ENCODE assay signal across 16 cellular contexts in the genomic region with DNA sequence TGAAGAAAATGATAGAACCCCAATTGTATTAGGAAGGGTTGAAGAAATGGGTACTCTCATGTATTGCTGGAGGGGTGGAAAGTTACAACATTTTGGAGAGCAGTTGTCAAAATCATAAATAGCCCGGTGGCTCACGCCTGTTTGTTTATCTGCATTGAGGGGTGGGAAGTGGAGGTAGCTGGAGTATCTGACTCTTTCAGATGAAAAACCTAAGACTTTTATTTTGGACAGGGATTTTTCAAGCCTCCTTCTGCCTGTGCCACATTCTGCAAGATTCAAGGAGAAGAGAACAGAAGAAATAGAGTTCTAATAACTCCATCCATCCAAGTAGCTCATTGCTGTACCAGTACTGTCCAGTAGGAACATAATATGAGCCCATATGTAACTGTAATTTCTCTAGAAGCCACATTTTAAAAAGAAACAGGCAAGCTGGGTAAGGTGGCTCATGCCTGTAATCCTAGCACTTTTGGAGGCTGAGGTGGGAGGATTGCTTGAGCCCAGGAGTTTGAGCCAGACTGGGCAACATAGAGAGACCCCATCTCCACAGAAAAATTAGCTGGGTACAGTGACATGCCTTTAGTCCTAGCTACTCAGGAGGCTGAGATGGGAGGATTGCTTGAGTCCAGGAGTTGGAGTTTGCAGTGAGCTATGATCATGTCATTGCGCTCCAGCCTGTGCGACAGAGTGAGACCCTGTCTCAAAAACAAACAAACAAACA. TPM values are rescaled to one million over a fixed set of nuclear protein-coding genes. Genes with fewer than 3 reads are reported as not detected.
DNase-seq lines count a peak whose midpoint lies in the region; ATAC-seq and TF ChIP-seq lines count a peak whose summit lies in the region.
"Had no signal": no experiment of that assay in that cellular context is flagged by ENCODE, and none has a peak within 500 bp of the region (broad histone marks: within the 10 kb centered on the region; RNA-seq: fewer than 3 reads in every experiment).

No MANE protein-coding gene starts in this region.

- no peak overlapping the region for H3K4me3 ChIP-seq in SK-N-SH (ENCODE audit: low read depth in 2 of 2, low read length in 1 of 2)
- no peak overlapping the region for H3K4me3 ChIP-seq in fibroblast of mammary gland (ENCODE audit: control insufficient read depth, low read depth, low read length)
- no peak overlapping the region for H3K4me3 ChIP-seq in upper lobe of right lung
- H3K4me3 ChIP-seq: gastrocnemius medialis, GM23248, psoas muscle had no signal

- H3F3A ChIP-seq in SK-N-SH (replicated peaks; ENCODE audit: insufficient read depth), result no peaks in the 10 kb centered on the region

- H4K20me1 ChIP-seq in SK-N-SH (ENCODE audit: insufficient read depth), result no peaks in the 10 kb centered on the region

- H2AFZ ChIP-seq in SK-N-SH (ENCODE audit: low read depth), result no peak overlapping the region
- H2AFZ ChIP-seq: GM23248 had no signal

- H3K9me2 ChIP-seq in SK-N-SH, result no peaks in the 10 kb centered on the region

- H3K27ac ChIP-seq in SK-N-SH (ENCODE audit: low read depth in 2 of 2, low read length in 1 of 2), result no peak overlapping the region
- no peak overlapping the region for H3K27ac ChIP-seq in upper lobe of right lung
- H3K27ac ChIP-seq: gastrocnemius medialis, GM23248, psoas muscle had no signal

- no peak overlapping the region for H3K4me3 Mint-ChIP-seq in stimulated activated naive CD8-positive, alpha-beta T cell treated with anti-CD3 and anti-CD28 coated beads, Interleukin-15, amount 100 ng/mL, for 72 hours
- H3K4me3 Mint-ChIP-seq in stimulated activated memory B cell treated with anti-CD40 and anti-IgM and Interleukin-4, amounts not matched to agents 10 μg/mL and 1 μg/mL and 100 μg/mL, for 72 hours, result no peak overlapping the region

- H3K4me2 ChIP-seq in SK-N-SH, result no peak overlapping the region

- TF ChIP-seq RAD21 in SK-N-SH (IDR thresholded peaks at IDR 0.05; ENCODE audit: low read length), result no peak

- 93% methylated on average over 4 of the region's 4 CpGs for WGBS in SK-N-SH (ENCODE audit: low lambda C conversion rate)

- no peaks in the 10 kb centered on the region for H3K79me2 ChIP-seq in SK-N-SH (ENCODE audit: insufficient read depth)

- POLR2A ChIA-PET in SK-N-SH (lab: Yijun Ruan, JAX), result no interaction called here

- TF ChIP-seq CTCF in SK-N-SH (IDR thresholded peaks at IDR 0.05), result peak; percentile 32; the same call in 1 of the 2 replicates
- peak; percentile 26 for TF ChIP-seq CTCF in fibroblast of mammary gland (conservative IDR thresholded peaks at IDR 0.05; ENCODE audit: control insufficient read depth, insufficient read depth, low read depth, low read length)
- peak; percentile 8 for TF ChIP-seq CTCF in upper lobe of right lung (IDR thresholded peaks at IDR 0.05)

- H3K27me3 ChIP-seq in SK-N-SH (ENCODE audit: insufficient read depth), result no peaks in the 10 kb centered on the region
- H3K27me3 ChIP-seq in upper lobe of right lung, result no peaks in the 10 kb centered on the region
- H3K27me3 ChIP-seq: gastrocnemius medialis had no signal

- H3K27me3 Mint-ChIP-seq in stimulated activated naive CD8-positive, alpha-beta T cell treated with anti-CD3 and anti-CD28 coated beads, Interleukin-15, amount 100 ng/mL, for 72 hours, result no peaks in the 10 kb centered on the region
- no peaks in the 10 kb centered on the region for H3K27me3 Mint-ChIP-seq in stimulated activated memory B cell treated with anti-CD40 and anti-IgM and Interleukin-4, amounts not matched to agents 10 μg/mL and 1 μg/mL and 100 μg/mL, for 72 hours

- no peaks in the 10 kb centered on the region for H3K4me1 Mint-ChIP-seq in stimulated activated naive CD8-positive, alpha-beta T cell treated with anti-CD3 and anti-CD28 coated beads, Interleukin-15, amount 100 ng/mL, for 72 hours
- peaks cover 24% of the 10 kb centered on the region for H3K4me1 Mint-ChIP-seq in stimulated activated memory B cell treated with anti-CD40 and anti-IgM and Interleukin-4, amounts not matched to agents 10 μg/mL and 1 μg/mL and 100 μg/mL, for 72 hours

- H3K36me3 Mint-ChIP-seq in stimulated activated memory B cell treated with anti-CD40 and anti-IgM and Interleukin-4, amounts not matched to agents 10 μg/mL and 1 μg/mL and 100 μg/mL, for 72 hours, result no peaks in the 10 kb centered on the region

- H3K4me1 ChIP-seq in SK-N-SH (ENCODE audit: control insufficient read depth in 1 of 2, insufficient read depth in 2 of 2, low read depth in 1 of 2, low read length in 1 of 2) (no peaks in the 10 kb centered on the region), upper lobe of right lung (peaks cover 7% of the 10 kb centered on the region)

- H3K9ac ChIP-seq in SK-N-SH, result no peak overlapping the region
- H3K9ac ChIP-seq: GM23248 had no signal

- no peak for TF ChIP-seq EP300 in SK-N-SH (IDR thresholded peaks at IDR 0.05; ENCODE audit: borderline replicate concordance in 1 of 2, low read depth in 1 of 2, low read length in 1 of 2)

- H3K36me3 ChIP-seq in SK-N-SH (replicated peaks in 1 of 2; ENCODE audit: control insufficient read depth in 1 of 2, insufficient read depth in 2 of 2, low read length in 1 of 2) (no peaks in the 10 kb centered on the region), upper lobe of right lung (no peaks in the 10 kb centered on the region)
- H3K36me3 ChIP-seq: gastrocnemius medialis had no signal

- no peaks in the 10 kb centered on the region for H3K9me3 Mint-ChIP-seq in stimulated activated naive CD8-positive, alpha-beta T cell treated with anti-CD3 and anti-CD28 coated beads, Interleukin-15, amount 100 ng/mL, for 72 hours
- H3K9me3 Mint-ChIP-seq in stimulated activated memory B cell treated with anti-CD40 and anti-IgM and Interleukin-4, amounts not matched to agents 10 μg/mL and 1 μg/mL and 100 μg/mL, for 72 hours, result no peaks in the 10 kb centered on the region

- ATAC-seq in stimulated activated naive CD8-positive, alpha-beta T cell treated with anti-CD3 and anti-CD28 coated beads, Interleukin-15, amount 100 ng/mL, for 72 hours, result peak; percentile 40
- ATAC-seq in stimulated activated naive CD8-positive, alpha-beta T cell treated with anti-CD3 and anti-CD28 coated beads, Interleukin-15, Interleukin-2, amounts not matched to agents 100 U/mL and 50 U/mL, for 24 hours, result no peak
- ATAC-seq in upper lobe of right lung (no peak), HG03139 (IDR thresholded peaks at IDR 0.05; ENCODE audit: unreplicated experiment) (no peak)
- no peak for ATAC-seq in stimulated activated memory B cell treated with anti-CD40 and anti-IgM and Interleukin-4, amounts not matched to agents 10 μg/mL and 1 μg/mL and 100 μg/mL, for 72 hours
- ATAC-seq: gastrocnemius medialis, psoas muscle had no signal

- no peak overlapping the region for H3K27ac Mint-ChIP-seq in stimulated activated naive CD8-positive, alpha-beta T cell treated with anti-CD3 and anti-CD28 coated beads, Interleukin-15, amount 100 ng/mL, for 72 hours
- H3K27ac Mint-ChIP-seq in stimulated activated memory B cell treated with anti-CD40 and anti-IgM and Interleukin-4, amounts not matched to agents 10 μg/mL and 1 μg/mL and 100 μg/mL, for 72 hours, result no peak overlapping the region

- CTCF ChIA-PET in SK-N-SH (lab: Yijun Ruan, JAX), result interaction anchor here (0.7 to 1.9 kb wide), 7 partner anchors 12 to 256 kb away, joined by 3 to 9 read pairs (median 4); no protein-coding TSS in a partner anchor

- H3K9me3 ChIP-seq in SK-N-SH (no peaks in the 10 kb centered on the region), upper lobe of right lung (no peaks in the 10 kb centered on the region)
- H3K9me3 ChIP-seq: gastrocnemius medialis had no signal

- intact Hi-C loops in upper lobe of right lung (cut with DNase I), result no loop called here

- no peak for DNase-seq in stimulated activated naive CD8-positive, alpha-beta T cell treated with anti-CD3 and anti-CD28 coated beads, Interleukin-15, amount 100 ng/mL, for 72 hours
- DNase-seq in stimulated activated naive CD8-positive, alpha-beta T cell treated with anti-CD3 and anti-CD28 coated beads, Interleukin-15, Interleukin-2, amounts not matched to agents 100 U/mL and 50 U/mL, for 24 hours, result no peak
- no peak for DNase-seq in SK-N-SH
- no peak for DNase-seq in fibroblast of mammary gland (ENCODE audit: low read depth)
- no peak for DNase-seq in upper lobe of right lung
- no peak for DNase-seq in medulla oblongata (ENCODE audit: extremely low spot score)
- DNase-seq: activated CD4-positive, alpha-beta T cell treated with anti-CD3 and anti-CD28 coated beads for 1 hour; activated T-cell treated with anti-CD3 and anti-CD28 coated beads, Interleukin-2, amount 50 U/mL, for 1 hour; gastrocnemius medialis; GM23248; psoas muscle; stimulated activated CD4-positive, alpha-beta T cell treated with anti-CD3 and anti-CD28 coated beads, Interleukin-1b, Interleukin-23, amount 100 ng/mL, for 48 hours; stimulated activated CD8-positive, alpha-beta memory T cell treated with anti-CD3 and anti-CD28 coated beads, Interleukin-4, amount 100 ng/mL, for 48 hours had no signal

TF ChIP-seq in SK-N-SH, 30 proteins besides CTCF, POLR2A, EP300 and RAD21 (continues in another document):
- TF ChIP-seq FOXJ3 (CRISPR knock-in tag; IDR thresholded peaks at IDR 0.05) (no peak), GABPA (IDR thresholded peaks at IDR 0.05; ENCODE audit: low read depth) (no peak), FOSL2 (IDR thresholded peaks at IDR 0.05; ENCODE audit: borderline replicate concordance, low read depth) (no peak), NFIC (IDR thresholded peaks at IDR 0.05; ENCODE audit: borderline replicate concordance) (no peak), TEAD4 (IDR thresholded peaks at IDR 0.05; ENCODE audit: borderline replicate concordance, insufficient read depth) (no peak), FOXM1 (IDR thresholded peaks at IDR 0.05; ENCODE audit: low read depth) (no peak)
- TF ChIP-seq, protein P1, sequence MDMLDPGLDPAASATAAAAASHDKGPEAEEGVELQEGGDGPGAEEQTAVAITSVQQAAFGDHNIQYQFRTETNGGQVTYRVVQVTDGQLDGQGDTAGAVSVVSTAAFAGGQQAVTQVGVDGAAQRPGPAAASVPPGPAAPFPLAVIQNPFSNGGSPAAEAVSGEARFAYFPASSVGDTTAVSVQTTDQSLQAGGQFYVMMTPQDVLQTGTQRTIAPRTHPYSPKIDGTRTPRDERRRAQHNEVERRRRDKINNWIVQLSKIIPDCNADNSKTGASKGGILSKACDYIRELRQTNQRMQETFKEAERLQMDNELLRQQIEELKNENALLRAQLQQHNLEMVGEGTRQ (IDR thresholded peaks at IDR 0.05; ENCODE audit: borderline replicate concordance, low read depth, low read length), result no peak

RNA-seq across cellular contexts. Expression of a gene that starts 35.5 kb away (rescaled TPM):
- not detected in 2 replicates for polyA plus RNA-seq in SK-N-SH (2012; rRNA removed)
- 0.01 TPM in 1 of 2 replicates, not detected in the other for polyA plus RNA-seq in SK-N-SH (2012; cell fraction: cytosol; rRNA removed)
- polyA plus RNA-seq in SK-N-SH (2012; cell fraction: nucleus; rRNA removed), result 0.01 and 0.07 TPM in 2 replicates
- not detected for total RNA-seq in upper lobe of right lung
- total RNA-seq: gastrocnemius medialis, GM23248, psoas muscle, urinary bladder had no signal
- polyA plus RNA-seq: GM23248, psoas muscle, urinary bladder had no signal

RNA-seq across cellular contexts. Expression of a gene that starts 39.6 kb away (rescaled TPM):
- polyA plus RNA-seq in SK-N-SH (2012; rRNA removed), result 56.3 and 62.0 TPM in 2 replicates
- polyA plus RNA-seq in SK-N-SH (2012; cell fraction: cytosol; rRNA removed), result 52.8 and 58.8 TPM in 2 replicates
- polyA plus RNA-seq in SK-N-SH (2012; cell fraction: nucleus; rRNA removed), result 64.5 and 103 TPM in 2 replicates
- 59.4 TPM for total RNA-seq in upper lobe of right lung
